In genomic region chr15:78321041-78321570, GRCh38 we compare ENCODE assay signal across 19 cellular contexts. TPM values are rescaled to one million over a fixed set of nuclear protein-coding genes. Genes with fewer than 3 reads are reported as not detected.
"Had no signal": no experiment of that assay in that cellular context is flagged by ENCODE, and none has a peak within 500 bp of the region (broad histone marks: within the 10 kb centered on the region; RNA-seq: fewer than 3 reads in every experiment).

No MANE protein-coding gene starts in this region.

- H3K27me3 ChIP-seq: body of pancreas, sigmoid colon, uterus had no signal

- DNase-seq: activated B cell treated with CpG ODN at 0.5 μM for 24 hours; activated CD4-positive, alpha-beta T cell treated with anti-CD3 and anti-CD28 coated beads, Interleukin-2, amount 10 ng/mL, durations not matched to agents 24 days and 14 days; activated CD8-positive, alpha-beta memory T cell treated with anti-CD3 and anti-CD28 coated beads, Interleukin-2, amount 50 U/mL, for 4 hours; activated CD8-positive, alpha-beta T cell treated with anti-CD3 and anti-CD28 coated beads, Interleukin-2, amount 10 ng/mL, durations not matched to agents 7 days and 5 days; activated gamma-delta T cell; activated T-cell treated with anti-CD3 and anti-CD28 coated beads, Interleukin-2, amount 50 U/mL, for 48 hours; amniotic stem cell; body of pancreas; caudate nucleus; mammary epithelial cell; sigmoid colon; stimulated activated CD4-positive, alpha-beta T cell treated with anti-CD3 and anti-CD28 coated beads, Interleukin-12 subunit alpha, Interleukin-12 subunit beta, amount 100 ng/mL, for 4 hours; stimulated activated CD4-positive, alpha-beta T cell treated with anti-CD3 and anti-CD28 coated beads, Interleukin-2, amount 100 ng/mL, for 24 hours; T-helper 2 cell; uterus had no signal

- ATAC-seq: activated CD8-positive, alpha-beta T cell treated with anti-CD3 and anti-CD28 coated beads, Interleukin-2, amount 10 ng/mL, durations not matched to agents 7 days and 5 days; activated naive CD4-positive, alpha-beta T cell treated with anti-CD3 and anti-CD28 coated beads, Interleukin-2, amount 50 U/mL, for 72 hours; body of pancreas; natural killer cell treated with Interleukin-12 subunit alpha and Interleukin-12 subunit beta and Interleukin-15 and Interleukin-18, amount 100 ng/mL, for 72 hours had no signal

- H3K4me3 ChIP-seq: body of pancreas, sigmoid colon, thoracic aorta, uterus had no signal

- H3K36me3 ChIP-seq: sigmoid colon, thoracic aorta, uterus had no signal

- H3K4me1 ChIP-seq: body of pancreas, uterus had no signal

- H3K9me3 ChIP-seq: body of pancreas, sigmoid colon, thoracic aorta, uterus had no signal

- H3K27ac ChIP-seq: body of pancreas, sigmoid colon, thoracic aorta, uterus had no signal

RNA-seq across cellular contexts. Expression of gene CRABP1, which starts 19.0 kb away (rescaled TPM):
- total RNA-seq: activated B cell treated with CpG ODN at 0.5 μM for 24 hours; activated CD4-positive, alpha-beta T cell treated with anti-CD3 and anti-CD28 coated beads, Interleukin-2, amount 10 ng/mL, durations not matched to agents 24 days and 14 days; activated CD8-positive, alpha-beta T cell treated with anti-CD3 and anti-CD28 coated beads, Interleukin-2, amount 10 ng/mL, durations not matched to agents 7 days and 5 days; mammary epithelial cell; natural killer cell treated with Interleukin-12 subunit alpha and Interleukin-12 subunit beta and Interleukin-15 and Interleukin-18, amount 100 ng/mL, for 72 hours had no signal
- polyA plus RNA-seq: mammary epithelial cell had no signal

RNA-seq across cellular contexts. Expression of gene DNAJA4, which starts 56.7 kb away (rescaled TPM):
- total RNA-seq: osteocyte had no signal
